Comparison of ENCODE assay signal across 10 cellular contexts in the genomic region with DNA sequence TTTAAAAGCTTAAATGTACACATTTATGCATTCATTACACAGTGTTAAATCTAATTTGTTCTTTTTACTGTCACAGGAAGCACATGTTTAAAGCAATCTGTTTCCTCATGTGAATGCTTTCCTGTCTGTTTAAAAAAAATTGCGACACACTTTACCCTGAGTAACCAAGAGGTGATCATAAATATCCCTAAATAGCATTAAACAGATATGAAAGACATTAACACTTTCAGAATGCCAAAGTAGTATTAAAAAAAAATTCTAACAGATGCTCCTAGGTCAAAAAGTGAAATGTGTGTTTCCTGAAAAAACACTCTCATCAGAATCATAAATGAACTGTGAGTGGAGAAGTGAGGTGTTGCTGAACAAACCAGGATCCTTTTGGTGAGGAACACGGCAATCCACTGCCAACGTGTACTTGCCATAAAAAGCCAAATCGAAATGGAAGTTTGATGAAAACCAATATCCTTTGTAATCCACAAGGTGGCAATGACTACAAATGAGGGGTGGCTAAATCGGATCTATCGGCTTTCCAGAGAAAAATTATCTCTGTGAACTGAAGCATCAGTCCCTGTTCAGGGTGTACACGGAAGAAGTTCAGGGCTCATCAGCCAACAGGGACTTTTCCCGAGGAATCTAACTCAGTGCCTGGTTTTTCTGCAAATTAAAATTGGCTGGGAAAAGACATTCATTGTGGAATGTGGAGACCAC.
DNase-seq lines count a peak whose midpoint lies in the region; ATAC-seq and TF ChIP-seq lines count a peak whose summit lies in the region.
"Had no signal": no experiment of that assay in that cellular context is flagged by ENCODE, and none has a peak within 500 bp of the region (broad histone marks: within the 10 kb centered on the region; RNA-seq: fewer than 3 reads in every experiment).

No MANE protein-coding gene starts in this region.

- DNase-seq in heart right ventricle, result no peak
- DNase-seq in right cardiac atrium, result no peak
- DNase-seq in memory B cell (ENCODE audit: low spot score in 2 of 2), result no peak
- DNase-seq in upper lobe of right lung, result no peak
- DNase-seq in activated T-cell treated with anti-CD3 and anti-CD28 coated beads, Interleukin-2, amount 50 U/mL, for 1 hour, result no peak
- DNase-seq: PC-9 had no signal

- H3K4me3 ChIP-seq in heart right ventricle (peak overlapping the region in 2 of 10 donors; percentile 1 to 5), right cardiac atrium (ENCODE audit: low read length) (no peak overlapping the region), upper lobe of right lung (no peak overlapping the region)
- H3K4me3 ChIP-seq: PC-9 had no signal

- H3K36me3 Mint-ChIP-seq in brain, result no peaks in the 10 kb centered on the region
- H3K36me3 Mint-ChIP-seq in memory B cell, result no peaks in the 10 kb centered on the region

- H3K27ac Mint-ChIP-seq in brain (peak overlapping the region in 4 of 5 experiments; percentile 96), memory B cell (peak overlapping the region; percentile 31)

- H3K9me3 Mint-ChIP-seq in brain (no peaks in the 10 kb centered on the region), memory B cell (no peaks in the 10 kb centered on the region)

- H3K27me3 ChIP-seq in heart right ventricle, result no peaks in the 10 kb centered on the region
- no peaks in the 10 kb centered on the region for H3K27me3 ChIP-seq in right cardiac atrium (ENCODE audit: control insufficient read depth, insufficient read depth)
- H3K27me3 ChIP-seq in upper lobe of right lung, result no peaks in the 10 kb centered on the region

- H3K4me3 Mint-ChIP-seq in brain, result peak overlapping the region in 3 of 5 experiments; percentile 42 to 82 (median 43)
- no peak overlapping the region for H3K4me3 Mint-ChIP-seq in memory B cell

- peak overlapping the region; percentile 14 to 91 (median 80) for H3K27ac ChIP-seq in heart right ventricle
- H3K27ac ChIP-seq in right cardiac atrium (ENCODE audit: low read length), result no peak overlapping the region
- H3K27ac ChIP-seq in upper lobe of right lung, result peak overlapping the region; percentile 72
- H3K27ac ChIP-seq: PC-9 had no signal

- H3K4me1 ChIP-seq in heart right ventricle, result peaks cover 2 to 76% (median 58%) of the 10 kb centered on the region in 9 donors
- peaks cover 4% of the 10 kb centered on the region for H3K4me1 ChIP-seq in right cardiac atrium (ENCODE audit: control insufficient read depth, insufficient read depth, low read length)
- peaks cover 30% of the 10 kb centered on the region for H3K4me1 ChIP-seq in upper lobe of right lung

- peaks cover 91% of the 10 kb centered on the region for H3K4me1 Mint-ChIP-seq in brain
- peaks cover 9% of the 10 kb centered on the region for H3K4me1 Mint-ChIP-seq in memory B cell

- H3K27me3 Mint-ChIP-seq in brain (no peaks in the 10 kb centered on the region), memory B cell (no peaks in the 10 kb centered on the region)

- H3K36me3 ChIP-seq in heart right ventricle, result no peaks in the 10 kb centered on the region
- no peaks in the 10 kb centered on the region for H3K36me3 ChIP-seq in upper lobe of right lung

- intact Hi-C loops in heart right ventricle (cut with DNase I) (loop anchor here in 6 of 10 donors (5.0 to 10.0 kb wide), 7 partner anchors 102 to 1238 kb away; a partner anchor contains a TSS), right cardiac atrium (cut with DNase I) (no loop called here), upper lobe of right lung (cut with DNase I) (no loop called here)

- H3K9me3 ChIP-seq in heart right ventricle (no peaks in the 10 kb centered on the region), right cardiac atrium (ENCODE audit: control insufficient read depth, low read length) (no peaks in the 10 kb centered on the region), upper lobe of right lung (no peaks in the 10 kb centered on the region)

- 38 to 54% methylated on average over 8 of the region's 8 CpGs for WGBS in heart right ventricle, 2 donors
- WGBS in right cardiac atrium, result 35% methylated on average over 8 of the region's 8 CpGs

- ATAC-seq in heart right ventricle, result peak in 5 of 8 donors; percentile 5 to 56 (median 48)
- ATAC-seq in right cardiac atrium, result no peak
- ATAC-seq in memory B cell (ENCODE audit: low read depth), result no peak
- ATAC-seq in upper lobe of right lung, result no peak
- no peak for ATAC-seq in HG02884 (IDR thresholded peaks at IDR 0.05; ENCODE audit: unreplicated experiment)
- ATAC-seq in HG03025 (IDR thresholded peaks at IDR 0.05; ENCODE audit: low FRiP score, unreplicated experiment), result no peak
- ATAC-seq: HCT116 had no signal

- TF ChIP-seq CTCF in heart right ventricle (IDR thresholded peaks at IDR 0.05) (peak in 3 of 9 donors; percentile 23 to 30 (median 28)), brain (conservative IDR thresholded peaks at IDR 0.05) (peak in 1 of 2 experiments; percentile 12), upper lobe of right lung (IDR thresholded peaks at IDR 0.05) (no peak)

Comparison
In these comparisons a context has a peak if more than half of its experiments do, and no peak if none do; other contexts are left out.
1. ATAC-seq: peak in heart right ventricle (5 of 8); none in right cardiac atrium (0 of 2), memory B cell (single experiment), upper lobe of right lung (single experiment), HG02884 (single experiment) and HG03025 (single experiment).
2. intact Hi-C loops: an anchor here in heart right ventricle (5.0 to 10.0 kb wide); none called in right cardiac atrium and upper lobe of right lung.